27 cellular contexts compared by ENCODE assay signal in the genomic region with DNA sequence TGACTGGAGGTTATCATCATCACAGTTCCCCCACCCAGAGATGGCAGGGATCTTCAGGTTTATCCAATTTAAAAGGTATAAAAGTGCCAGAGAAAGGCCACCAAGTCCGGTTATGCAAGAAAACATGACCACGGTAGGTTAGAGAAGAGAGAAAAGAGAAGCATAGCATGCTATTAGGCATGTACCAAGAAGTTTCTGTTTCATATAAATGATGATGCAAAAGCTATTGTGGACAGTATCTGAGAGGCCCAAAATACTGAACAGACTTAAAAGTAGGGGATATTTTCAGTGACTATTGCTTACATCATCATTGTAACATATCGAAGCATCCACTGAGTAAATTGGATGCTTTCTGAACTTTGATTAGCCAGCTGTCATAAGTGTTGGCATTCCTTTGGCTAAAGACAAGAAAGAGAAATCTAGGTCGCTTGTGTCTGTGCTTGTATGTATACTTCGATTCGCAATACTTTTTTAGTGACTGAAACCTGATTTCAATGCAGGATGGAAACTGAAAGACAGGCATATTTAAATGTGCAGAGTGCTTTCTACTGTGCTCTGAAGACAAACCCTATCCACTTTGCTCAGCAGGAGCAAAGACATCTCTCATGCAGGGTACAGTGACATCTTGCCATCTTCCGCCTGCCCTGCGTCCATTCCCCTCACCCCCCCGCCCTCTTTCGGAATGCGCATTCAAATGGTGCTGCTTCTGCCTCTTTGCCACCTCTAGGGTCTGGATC.
A peak's percentile ranks its signal among the peaks of the same experiment; 100 is the strongest.
DNase-seq lines count a peak whose midpoint lies in the region; ATAC-seq, FAIRE-seq and TF ChIP-seq lines count a peak whose summit lies in the region.
"Had no signal": no experiment of that assay in that cellular context is flagged by ENCODE, and none has a peak within 500 bp of the region (broad histone marks: within the 10 kb centered on the region; RNA-seq: fewer than 3 reads in every experiment).

No MANE protein-coding gene starts in this region.

- ATAC-seq in activated T-cell treated with anti-CD3 and anti-CD28 coated beads, Interleukin-2, amount 50 U/mL, for 4 hours: peak; percentile 50 to 68
- ATAC-seq in GM19324 (IDR thresholded peaks at IDR 0.05; ENCODE audit: low FRiP score, unreplicated experiment): peak; percentile 70
- no peak for ATAC-seq in upper lobe of right lung
- ATAC-seq: Panc1 had no signal

- peak; percentile 77 for FAIRE-seq in bronchial epithelial cell (lab: Jason Lieb, UNC)
- FAIRE-seq: D721Med had no signal

- intact Hi-C loops in upper lobe of right lung (cut with DNase I): no loop called here

- TF ChIP-seq CTCF in bronchial epithelial cell (IDR thresholded peaks at IDR 0.05; ENCODE audit: insufficient read depth, low read length, severe bottlenecking) (no peak), upper lobe of right lung (IDR thresholded peaks at IDR 0.05) (no peak)

- H3K36me3 ChIP-seq in bronchial epithelial cell (ENCODE audit: control insufficient read depth, insufficient read depth, low read length) (no peaks in the 10 kb centered on the region), upper lobe of right lung (no peaks in the 10 kb centered on the region)
- H3K36me3 ChIP-seq: BE2C, left ventricle myocardium inferior, SJCRH30 had no signal

- DNase-seq in activated T-cell treated with anti-CD3 and anti-CD28 coated beads, Interleukin-2, amount 50 U/mL, for 4 hours: no peak
- DNase-seq in activated T-cell treated with anti-CD3 and anti-CD28 coated beads for 4 hours: no peak
- peak; percentile 59 for DNase-seq in NOMO-1 treated with dmso at 0.1 percent for 144 hours (lab: John Stamatoyannopoulos, UW; ENCODE audit: unreplicated experiment)
- DNase-seq in bronchial epithelial cell (ENCODE audit: low read depth): no peak
- no peak for DNase-seq in DMS153 treated with DMSO at 0.1 percent for 48 hours (lab: John Stamatoyannopoulos, UW; ENCODE audit: unreplicated experiment)
- DNase-seq in activated effector memory CD4-positive, alpha-beta T cell treated with anti-CD3 and anti-CD28 coated beads, Interleukin-2, amount 50 U/mL, for 16 hours: no peak
- DNase-seq in upper lobe of right lung: no peak
- DNase-seq: activated CD4-positive, alpha-beta T cell treated with anti-CD3 and anti-CD28 coated beads, Interleukin-2, amount 10 ng/mL, durations not matched to agents 7 days and 5 days; activated naive CD4-positive, alpha-beta T cell treated with anti-CD3 and anti-CD28 coated beads for 36 hours; aorta; BE2C; caudate nucleus; hypothalamus; left ventricle myocardium inferior; naive B cell; NCI-H1436 treated with DMSO at 0.1 percent for 48 hours; NCI-H2107; NCI-H446; NCI-H82; occipital lobe; SJCRH30; stimulated activated CD8-positive, alpha-beta memory T cell treated with anti-CD3 and anti-CD28 coated beads, Interleukin-4, amount 100 ng/mL, for 48 hours had no signal

- H3K4me3 Mint-ChIP-seq in activated T-cell treated with anti-CD3 and anti-CD28 coated beads, Interleukin-2, amount 50 U/mL, for 4 hours: no peak overlapping the region
- H3K4me3 Mint-ChIP-seq: activated CD4-positive, alpha-beta T cell treated with anti-CD3 and anti-CD28 coated beads, Interleukin-2, amount 10 ng/mL, durations not matched to agents 7 days and 5 days; activated naive CD4-positive, alpha-beta T cell treated with anti-CD3 and anti-CD28 coated beads for 36 hours; dendritic cell treated with granulocyte-macrophage colony-stimulating factor and Interleukin-4, amounts not matched to agents 40 ng/mL and 50 ng/mL, for 4 days; naive B cell; type B pancreatic cell had no signal

- H3K27me3 ChIP-seq in bronchial epithelial cell (ENCODE audit: control insufficient read depth, insufficient read depth, low read length) (no peaks in the 10 kb centered on the region), upper lobe of right lung (no peaks in the 10 kb centered on the region)
- H3K27me3 ChIP-seq: BE2C, SJCRH30 had no signal

- no peak overlapping the region for H3K4me3 ChIP-seq in bronchial epithelial cell (ENCODE audit: low read depth, low read length)
- no peak overlapping the region for H3K4me3 ChIP-seq in upper lobe of right lung
- H3K4me3 ChIP-seq: left ventricle myocardium inferior, SJCRH30 had no signal

- H3K27me3 Mint-ChIP-seq in activated T-cell treated with anti-CD3 and anti-CD28 coated beads, Interleukin-2, amount 50 U/mL, for 4 hours (ENCODE audit: low read depth): no peaks in the 10 kb centered on the region
- H3K27me3 Mint-ChIP-seq: activated CD4-positive, alpha-beta T cell treated with anti-CD3 and anti-CD28 coated beads, Interleukin-2, amount 10 ng/mL, durations not matched to agents 7 days and 5 days; dendritic cell treated with granulocyte-macrophage colony-stimulating factor and Interleukin-4, amounts not matched to agents 40 ng/mL and 50 ng/mL, for 4 days; type B pancreatic cell had no signal

- peaks cover 5% of the 10 kb centered on the region for H3K9me3 Mint-ChIP-seq in activated T-cell treated with anti-CD3 and anti-CD28 coated beads, Interleukin-2, amount 50 U/mL, for 4 hours
- H3K9me3 Mint-ChIP-seq: activated naive CD4-positive, alpha-beta T cell treated with anti-CD3 and anti-CD28 coated beads for 36 hours; type B pancreatic cell had no signal

- H3K27ac ChIP-seq in upper lobe of right lung: no peak overlapping the region
- H3K27ac ChIP-seq: left ventricle myocardium inferior, SJCRH30 had no signal

- no peaks in the 10 kb centered on the region for H3K4me1 ChIP-seq in upper lobe of right lung
- H3K4me1 ChIP-seq: BE2C had no signal

- H3K4me1 Mint-ChIP-seq in activated T-cell treated with anti-CD3 and anti-CD28 coated beads, Interleukin-2, amount 50 U/mL, for 4 hours (ENCODE audit: low read depth): peaks cover 56% of the 10 kb centered on the region

- H3K36me3 Mint-ChIP-seq in activated T-cell treated with anti-CD3 and anti-CD28 coated beads, Interleukin-2, amount 50 U/mL, for 4 hours (ENCODE audit: insufficient read depth): no peaks in the 10 kb centered on the region
- H3K36me3 Mint-ChIP-seq: type B pancreatic cell had no signal

- no peaks in the 10 kb centered on the region for H3K9me3 ChIP-seq in upper lobe of right lung
- H3K9me3 ChIP-seq: BE2C, left ventricle myocardium inferior, SJCRH30 had no signal
